ENCODE assay signal across 1 cellular context in the genomic region with DNA sequence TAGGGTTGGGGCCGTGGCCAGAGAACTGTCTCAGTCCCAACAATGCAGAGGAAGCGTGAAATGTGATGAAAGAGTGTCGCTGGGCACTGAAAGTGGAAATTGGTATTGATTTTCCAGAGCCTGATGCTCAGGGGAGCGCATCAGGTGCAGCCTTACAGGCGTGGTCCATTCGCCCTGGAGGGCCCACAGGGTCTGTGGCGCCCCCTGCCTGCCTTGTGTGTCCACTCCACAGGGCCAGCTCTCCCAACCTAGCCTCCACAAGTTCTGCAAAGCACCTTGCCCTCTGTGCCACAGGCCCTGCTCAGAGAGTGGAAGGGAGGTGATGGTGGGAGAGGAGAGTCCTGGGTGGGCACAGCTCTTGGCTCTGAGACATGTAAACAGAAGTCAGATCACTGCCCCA.
TF ChIP-seq lines count a peak whose summit lies in the region.

No MANE protein-coding gene starts in this region.

TF ChIP-seq in HCT116, 20 proteins besides CTCF, POLR2A, EP300 and RAD21 (continued from another document):
- TF ChIP-seq TCF7L2 (IDR thresholded peaks at IDR 0.05; ENCODE audit: borderline replicate concordance, extremely low read depth, insufficient read depth, insufficient read length) (no peak), SRF (IDR thresholded peaks at IDR 0.05; ENCODE audit: low read depth) (no peak), CEBPB (IDR thresholded peaks at IDR 0.05; ENCODE audit: low read depth) (no peak), ZNF274 (IDR thresholded peaks at IDR 0.05; ENCODE audit: low read depth, low read length) (no peak), YY1 (IDR thresholded peaks at IDR 0.05; ENCODE audit: extremely low read depth, insufficient replicate concordance, low read depth, low read length) (no peak), POLR2AphosphoS5 (IDR thresholded peaks at IDR 0.05; ENCODE audit: low read depth, low read length) (no peak), EGR1 (IDR thresholded peaks at IDR 0.05; ENCODE audit: low read depth) (no peak), ELF1 (IDR thresholded peaks at IDR 0.05; ENCODE audit: borderline replicate concordance, low read depth) (no peak), SP1 (IDR thresholded peaks at IDR 0.05; ENCODE audit: low read depth) (no peak), SIN3A (IDR thresholded peaks at IDR 0.05; ENCODE audit: low read depth) (no peak)
- TF ChIP-seq, protein P1, sequence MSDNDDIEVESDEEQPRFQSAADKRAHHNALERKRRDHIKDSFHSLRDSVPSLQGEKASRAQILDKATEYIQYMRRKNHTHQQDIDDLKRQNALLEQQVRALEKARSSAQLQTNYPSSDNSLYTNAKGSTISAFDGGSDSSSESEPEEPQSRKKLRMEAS (IDR thresholded peaks at IDR 0.05) = no peak
- TF ChIP-seq, protein P2, sequence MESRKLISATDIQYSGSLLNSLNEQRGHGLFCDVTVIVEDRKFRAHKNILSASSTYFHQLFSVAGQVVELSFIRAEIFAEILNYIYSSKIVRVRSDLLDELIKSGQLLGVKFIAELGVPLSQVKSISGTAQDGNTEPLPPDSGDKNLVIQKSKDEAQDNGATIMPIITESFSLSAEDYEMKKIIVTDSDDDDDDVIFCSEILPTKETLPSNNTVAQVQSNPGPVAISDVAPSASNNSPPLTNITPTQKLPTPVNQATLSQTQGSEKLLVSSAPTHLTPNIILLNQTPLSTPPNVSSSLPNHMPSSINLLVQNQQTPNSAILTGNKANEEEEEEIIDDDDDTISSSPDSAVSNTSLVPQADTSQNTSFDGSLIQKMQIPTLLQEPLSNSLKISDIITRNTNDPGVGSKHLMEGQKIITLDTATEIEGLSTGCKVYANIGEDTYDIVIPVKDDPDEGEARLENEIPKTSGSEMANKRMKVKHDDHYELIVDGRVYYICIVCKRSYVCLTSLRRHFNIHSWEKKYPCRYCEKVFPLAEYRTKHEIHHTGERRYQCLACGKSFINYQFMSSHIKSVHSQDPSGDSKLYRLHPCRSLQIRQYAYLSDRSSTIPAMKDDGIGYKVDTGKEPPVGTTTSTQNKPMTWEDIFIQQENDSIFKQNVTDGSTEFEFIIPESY (IDR thresholded peaks at IDR 0.05; ENCODE audit: extremely low read depth, insufficient replicate concordance, low read length) = no peak
